9 cellular contexts compared by ENCODE assay signal in the genomic region with DNA sequence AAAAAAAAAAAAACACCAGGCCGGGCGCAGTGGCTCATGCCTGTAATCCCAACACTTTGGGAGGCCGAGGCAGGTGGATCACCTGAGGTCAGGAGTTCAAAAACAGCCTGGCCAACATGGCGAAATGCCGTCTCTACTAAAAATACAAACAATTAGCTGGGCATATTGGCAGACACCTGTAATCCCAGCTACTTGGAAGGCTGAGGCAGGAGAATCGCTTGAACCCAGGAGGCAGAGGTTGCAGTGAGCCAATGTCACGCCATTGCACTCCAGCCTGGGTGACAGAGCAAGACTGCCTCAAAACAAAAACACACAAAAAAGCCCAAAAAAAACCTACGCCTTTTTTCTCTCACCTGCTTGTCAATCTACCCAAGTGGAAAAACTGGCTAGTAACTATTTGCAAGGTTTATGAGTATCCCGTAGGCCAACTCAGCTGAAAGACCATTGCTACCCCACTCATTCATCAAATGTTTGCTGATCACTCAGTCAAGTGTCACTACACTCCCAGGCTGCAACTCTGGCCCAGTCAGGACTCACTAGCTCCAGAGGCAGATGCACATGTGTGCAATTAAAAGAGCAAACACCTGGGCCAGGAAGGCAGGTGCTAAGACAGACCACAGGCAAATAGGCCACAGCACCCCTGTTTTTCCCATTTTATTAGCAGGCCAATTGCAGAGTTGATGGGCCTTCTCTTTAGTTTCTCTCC. TPM values are rescaled to one million over a fixed set of nuclear protein-coding genes. Genes with fewer than 3 reads are reported as not detected.
A peak's percentile ranks its signal among the peaks of the same experiment; 100 is the strongest.
DNase-seq lines count a peak whose midpoint lies in the region; FAIRE-seq and TF ChIP-seq lines count a peak whose summit lies in the region.
"Had no signal": no experiment of that assay in that cellular context is flagged by ENCODE, and none has a peak within 500 bp of the region (broad histone marks: within the 10 kb centered on the region; RNA-seq: fewer than 3 reads in every experiment).

No MANE protein-coding gene starts in this region.

- H2BK5ac ChIP-seq in H9 (ENCODE audit: insufficient read length, low read length) = no peak overlapping the region

- H3K9me3 Mint-ChIP-seq in H9 = no peaks in the 10 kb centered on the region

- peak overlapping the region; percentile 51 for H3K18ac ChIP-seq in H9 (ENCODE audit: insufficient read length, low read depth, low read length)

- no CpG with 5 or more reads among the region's 9 CpGs for WGBS in H9 (ENCODE audit: extremely low coverage, insufficient read length, low lambda C conversion rate)

- no peaks in the 10 kb centered on the region for H3K36me3 ChIP-seq in OCI-LY7 (ENCODE audit: insufficient read depth, low read length)

- BruUV-seq in OCI-LY7 (replicated peaks; lab: Mats Ljungman, UMichigan) = no TSS peak

- peak overlapping the region; percentile 80 for H3K4me3 ChIP-seq in OCI-LY7 (ENCODE audit: low read depth, low read length, poor library complexity, severe bottlenecking)
- H3K4me3 ChIP-seq in skeletal muscle cell (ENCODE audit: low read depth, low read length) = peak overlapping the region; percentile 64

- no peaks in the 10 kb centered on the region for H3K79me1 ChIP-seq in H9 (ENCODE audit: insufficient read depth, low read depth, low read length, poor library complexity, severe bottlenecking)

- H3K14ac ChIP-seq in H9 (ENCODE audit: insufficient read depth, low read length) = no peak overlapping the region

- H3K56ac ChIP-seq in H9 (ENCODE audit: insufficient read length, low read depth, low read length) = no peak overlapping the region

- peaks cover 8% of the 10 kb centered on the region for H3K23me2 ChIP-seq in H9 (ENCODE audit: insufficient read length, low read depth, low read length, poor library complexity, severe bottlenecking)

- H3K79me2 ChIP-seq in H9 (ENCODE audit: insufficient read depth, low read length) (no peaks in the 10 kb centered on the region), OCI-LY7 (ENCODE audit: insufficient read depth, low read depth, low read length) (peaks cover 33% of the 10 kb centered on the region; the same call in 1 of the 2 replicates)

- H3K4ac ChIP-seq in H9 (ENCODE audit: low read depth, low read length) = no peak overlapping the region

- CTCF ChIA-PET in OCI-LY7 (lab: Charles Lee; ENCODE audit: unreplicated experiment) = interaction anchor here (1.4 to 3.1 kb wide), 2 partner anchors 8 to 23 kb away, joined by 5 to 24 read pairs; no protein-coding TSS in a partner anchor

- H2BK15ac ChIP-seq in H9 (ENCODE audit: low read depth, low read length) = no peak overlapping the region

- H3K9me2 ChIP-seq in OCI-LY7 (ENCODE audit: insufficient read depth, low read length) = no peaks in the 10 kb centered on the region

- intact Hi-C loops in OCI-LY7 (cut with micrococcal nuclease; ENCODE audit: unreplicated experiment) = loop anchor here (5.0 kb wide), 1 partner anchor 483 kb away; a partner anchor contains a TSS

- H4K91ac ChIP-seq in H9 (ENCODE audit: insufficient read length, low read depth, low read length) = no peak overlapping the region

- H3K27me3 Mint-ChIP-seq in H9 (ENCODE audit: low read depth) = peaks cover 2% of the 10 kb centered on the region; the same call in 1 of the 2 replicates

- H3K27ac Mint-ChIP-seq in H9 = peak overlapping the region; percentile 66 to 91 (median 85); a peak in 4 of 7 replicates

- H2BK20ac ChIP-seq in H9 (ENCODE audit: low read depth, low read length, poor library complexity, severe bottlenecking) = no peak overlapping the region

- H3T11ph ChIP-seq in H9 (ENCODE audit: low read length) = no peak overlapping the region

- H3K4me1 ChIP-seq in H9 (ENCODE audit: insufficient read depth, low read length) (peaks cover 8% of the 10 kb centered on the region), OCI-LY7 (ENCODE audit: insufficient read depth, low read length, poor library complexity, severe bottlenecking) (peaks cover 77% of the 10 kb centered on the region)

- H2AFZ ChIP-seq in H9 (ENCODE audit: low read length) = no peak overlapping the region
- no peak overlapping the region for H2AFZ ChIP-seq in OCI-LY7 (ENCODE audit: low read length)

- no peak overlapping the region for H2BK120ac ChIP-seq in H9 (ENCODE audit: low read depth, low read length, poor library complexity, severe bottlenecking)

- DNase-seq in H9 = no peak
- DNase-seq in OCI-LY7 (ENCODE audit: low spot score) = peak; percentile 57
- DNase-seq in epithelial cell of prostate (ENCODE audit: low read depth, low spot score) = no peak
- DNase-seq in skeletal muscle cell (ENCODE audit: low read depth) = no peak
- DNase-seq in RCC 7860 (ENCODE audit: low spot score) = no peak
- no peak for DNase-seq in NCI-H446 treated with DMSO at 0.1 percent for 48 hours (lab: John Stamatoyannopoulos, UW)
- DNase-seq in HuH-7 (ENCODE audit: low spot score) = no peak
- no peak for DNase-seq in central memory CD4-positive, alpha-beta T cell
- DNase-seq: activated naive CD4-positive, alpha-beta T cell treated with anti-CD3 and anti-CD28 coated beads, Interleukin-2, amount 50 U/mL, for 16 hours had no signal

- H4K8ac ChIP-seq in H9 (replicated peaks; ENCODE audit: insufficient read length, low read depth, low read length) = no peak overlapping the region

- H3K27ac ChIP-seq in H9 (ENCODE audit: insufficient read length, low read depth, low read length) = no peak overlapping the region
- peak overlapping the region; percentile 59 for H3K27ac ChIP-seq in OCI-LY7 (ENCODE audit: low read depth, low read length, poor library complexity, severe bottlenecking)
- H3K27ac ChIP-seq in epithelial cell of prostate = peak overlapping the region; percentile 90

- H2AK5ac ChIP-seq in H9 (ENCODE audit: insufficient read length, low read length) = no peak overlapping the region

- TF ChIP-seq CTCF in H9 (conservative IDR thresholded peaks at IDR 0.05) (no peak), OCI-LY7 (conservative IDR thresholded peaks at IDR 0.05; ENCODE audit: low read length) (no peak)

- H3K36me3 Mint-ChIP-seq in H9 (ENCODE audit: insufficient read depth in 1 of 3, low read depth in 3 of 3) = no peaks in the 10 kb centered on the region

- H3K4me2 ChIP-seq in H9 (ENCODE audit: insufficient read depth, insufficient read length, low read length) = no peak overlapping the region
- peak overlapping the region; percentile 79 for H3K4me2 ChIP-seq in OCI-LY7 (ENCODE audit: low read length)

- no peak overlapping the region for H3K9ac ChIP-seq in H9 (ENCODE audit: extremely low read depth, insufficient read length, low read length)

- no peak overlapping the region for H2BK12ac ChIP-seq in H9 (ENCODE audit: insufficient read length, low read depth, low read length)

- H3K9me3 ChIP-seq in H9 (ENCODE audit: control insufficient read depth, low read depth, low read length) (no peaks in the 10 kb centered on the region), OCI-LY7 (ENCODE audit: low read length) (no peaks in the 10 kb centered on the region)

- H3K23ac ChIP-seq in H9 (ENCODE audit: insufficient read length, low read depth, low read length) = no peak overlapping the region

- no peak for FAIRE-seq in RCC 7860 (lab: Jason Lieb, UNC)

- H4K20me1 ChIP-seq in H9 (ENCODE audit: control insufficient read depth, insufficient read depth, insufficient read length) (no peaks in the 10 kb centered on the region), OCI-LY7 (ENCODE audit: insufficient read depth, low read length) (no peaks in the 10 kb centered on the region)

- H3K4me1 Mint-ChIP-seq in H9 = peaks cover 41 to 50% of the 10 kb centered on the region in 2 experiments

- POLR2A ChIA-PET in OCI-LY7 (lab: Charles Lee) = interaction anchor here (0.7 to 1.7 kb wide), 6 partner anchors 8 to 79 kb away, joined by 3 to 5 read pairs (median 3); no protein-coding TSS in a partner anchor

- no peak overlapping the region for H4K5ac ChIP-seq in H9 (ENCODE audit: insufficient read length, low read depth, low read length)

- peaks cover 4% of the 10 kb centered on the region; the same call in 1 of the 2 replicates for H3K27me3 ChIP-seq in H9 (ENCODE audit: insufficient read depth, low read length)

- H3K4me3 Mint-ChIP-seq in H9 = no peak overlapping the region

RNA-seq across cellular contexts. Expression of a gene that starts 2.0 kb away (rescaled TPM):
- total RNA-seq in H9 (2021) (0.44 TPM in 2 replicates), OCI-LY7 (2022) (72.2 and 89.8 TPM in 2 replicates)
- 46.4 and 52.8 TPM in 2 replicates for total RNA-seq in OCI-LY7 (2014; rRNA removed; shearing (Covaris generic))

RNA-seq across cellular contexts. Expression of a gene that starts 34.0 kb away (rescaled TPM):
- total RNA-seq in H9 (2021) = 20.5 and 21.6 TPM in 2 replicates
- 2.5 and 4.2 TPM in 2 replicates for total RNA-seq in OCI-LY7 (2014; rRNA removed; shearing (Covaris generic))
- 19.8 and 20.7 TPM in 2 replicates for total RNA-seq in OCI-LY7 (2022)

RNA-seq across cellular contexts. Expression of a gene that starts 36.0 kb away (rescaled TPM):
- total RNA-seq in H9 (2021) (53.9 and 55.0 TPM in 2 replicates), OCI-LY7 (2022) (not detected in 2 replicates)
- total RNA-seq in OCI-LY7 (2014; rRNA removed; shearing (Covaris generic)) = not detected in 2 replicates

Comparison
In these comparisons a context has a peak if more than half of its experiments do, and no peak if none do; other contexts are left out.
1. RNA of a gene that starts 2.0 kb away (total RNA-seq): 46.4 to 89.8 TPM in OCI-LY7; 0.44 TPM in H9; every median in the first group is over 10 times any median in the second.
2. RNA of a gene that starts 36.0 kb away (total RNA-seq): 53.9 to 55.0 TPM in H9; not detected in OCI-LY7; every median in the first group is over 10 times any median in the second.